Comparison of ENCODE assay signal across 18 cellular contexts in the genomic region with DNA sequence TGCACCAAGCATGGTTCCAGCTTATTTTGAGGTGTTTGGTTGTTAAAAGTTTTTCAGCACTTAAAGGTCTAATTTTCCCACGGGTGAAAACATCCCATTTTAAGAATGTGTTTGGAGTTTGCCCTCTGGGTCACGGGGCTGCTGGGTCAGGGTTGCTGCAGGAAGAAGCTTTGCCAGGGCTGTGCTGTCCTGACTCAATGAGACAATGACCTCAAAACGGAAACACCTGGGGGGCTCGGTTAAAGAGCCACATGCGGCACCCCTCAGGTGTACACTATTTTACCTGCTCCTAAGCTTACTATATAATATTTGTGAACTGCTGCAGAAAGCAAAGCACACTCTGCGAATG. TPM values are rescaled to one million over a fixed set of nuclear protein-coding genes. Genes with fewer than 3 reads are reported as not detected.
"Had no signal": no experiment of that assay in that cellular context is flagged by ENCODE, and none has a peak within 500 bp of the region (broad histone marks: within the 10 kb centered on the region; RNA-seq: fewer than 3 reads in every experiment).

No MANE protein-coding gene starts in this region.

- DNase-seq: Karpas-422; KBM-7; MG63; NCI-H1092 treated with DMSO at 0.1 percent for 48 hours; NCI-H1436; NCI-H2081 treated with DMSO at 0.1 percent for 48 hours; NCI-H2171; NCI-H226; NCI-H446; NCI-H510A; NCI-H524 treated with DMSO at 0.1 percent for 48 hours; NK-92 treated with Interleukin-12 subunit alpha and Interleukin-12 subunit beta, amount 100 ng/mL, for 24 hours; SK-N-SH had no signal

- H3K27me3 ChIP-seq: MG63 had no signal

- H3K9me3 ChIP-seq: MG63, SK-N-SH had no signal

- ATAC-seq: Panc1 had no signal

- FAIRE-seq: HTR-8/SVneo had no signal

- H3K27ac ChIP-seq: HL-60, RWPE1 had no signal

- H3K36me3 ChIP-seq: MG63 had no signal

- H3K9ac ChIP-seq: SK-N-SH had no signal

- H3K4me3 ChIP-seq: MG63 had no signal

- H3K4me2 ChIP-seq: SK-N-SH had no signal

RNA-seq across cellular contexts. Expression of gene UBE2QL1, which starts 27.6 kb away (rescaled TPM):
- total RNA-seq: OCI-LY7 had no signal
